In the genomic region with DNA sequence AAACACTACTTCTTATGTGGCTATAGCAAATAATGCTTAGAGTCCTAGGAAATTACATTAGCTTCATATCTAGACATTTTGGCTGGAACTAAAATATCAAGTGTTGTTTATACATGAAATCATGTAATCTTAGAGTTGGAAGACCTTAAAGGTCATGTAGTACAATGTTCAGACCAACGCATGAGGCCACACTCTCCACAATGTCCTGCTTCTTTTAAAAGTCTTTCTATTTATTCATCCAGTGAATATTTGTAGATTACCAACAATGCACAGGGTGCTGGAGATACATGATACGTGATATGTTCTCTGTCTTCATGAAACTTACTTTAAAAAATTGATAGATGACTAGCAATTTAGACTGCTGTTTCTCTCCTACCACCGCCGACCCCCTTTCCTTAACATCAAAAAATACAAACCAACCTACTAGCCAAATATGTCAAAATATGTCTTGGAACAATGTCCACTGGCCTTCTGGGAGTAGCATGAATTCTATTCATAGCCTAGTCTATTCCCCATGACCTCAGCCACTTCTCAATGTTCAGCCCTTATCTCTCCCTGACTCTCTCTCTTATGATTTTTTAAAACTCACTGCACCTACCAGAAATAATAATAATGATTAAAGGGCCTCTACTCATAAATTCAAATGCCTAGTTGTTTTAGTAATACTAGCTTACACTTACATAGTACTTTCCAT, we compare ENCODE assay signal across 27 cellular contexts. TPM values are rescaled to one million over a fixed set of nuclear protein-coding genes. Genes with fewer than 3 reads are reported as not detected.
DNase-seq lines count a peak whose midpoint lies in the region; ATAC-seq, FAIRE-seq and TF ChIP-seq lines count a peak whose summit lies in the region.
"Had no signal": no experiment of that assay in that cellular context is flagged by ENCODE, and none has a peak within 500 bp of the region (broad histone marks: within the 10 kb centered on the region; RNA-seq: fewer than 3 reads in every experiment).

No MANE protein-coding gene starts in this region.

- no peaks in the 10 kb centered on the region for H3K27me3 ChIP-seq in A673 (replicated peaks; ENCODE audit: insufficient read depth, low read depth, low read length, poor library complexity)
- H3K27me3 ChIP-seq in astrocyte (ENCODE audit: insufficient read depth, low read length), result no peaks in the 10 kb centered on the region
- no peaks in the 10 kb centered on the region for H3K27me3 ChIP-seq in sigmoid colon
- H3K27me3 ChIP-seq: adrenal gland, BLaER1, testis had no signal

- FAIRE-seq in astrocyte (lab: Jason Lieb, UNC), result peak; percentile 5
- FAIRE-seq: A204.1, GM12892, GM19239 had no signal

- H3K4me1 ChIP-seq in A673 (ENCODE audit: insufficient read depth, low read length, poor library complexity, severe bottlenecking) (peaks cover 47% of the 10 kb centered on the region), astrocyte (ENCODE audit: insufficient read depth, low read length) (peaks cover 7% of the 10 kb centered on the region), sigmoid colon (peaks cover 0 to 31% (median 13%) of the 10 kb centered on the region in 4 donors)
- H3K4me1 ChIP-seq: adrenal gland, BLaER1 had no signal

- POLR2A ChIA-PET in A673 (lab: Charles Lee; ENCODE audit: low non-redundant PET), result no interaction called here

- H3K27me3 Mint-ChIP-seq in astrocyte (ENCODE audit: low read depth, unreplicated experiment) (no peaks in the 10 kb centered on the region), endothelial cell (ENCODE audit: unreplicated experiment) (peaks cover 3% of the 10 kb centered on the region)

- no peak for TF ChIP-seq POLR2A in sigmoid colon (IDR thresholded peaks at IDR 0.05)

- TF ChIP-seq EP300 in sigmoid colon (IDR thresholded peaks at IDR 0.05), result no peak

- H3K27ac ChIP-seq in A673 (ENCODE audit: low read depth, low read length, poor library complexity, severe bottlenecking) (peak overlapping the region; percentile 58), astrocyte (ENCODE audit: low read depth, low read length) (no peak overlapping the region), sigmoid colon (peak overlapping the region; percentile 22 to 54 (median 38))
- H3K27ac ChIP-seq: adrenal gland, BLaER1, KMS-11 had no signal

- no peak overlapping the region for H3K4me2 ChIP-seq in astrocyte (ENCODE audit: low read length)
- H3K4me2 ChIP-seq: BLaER1, KMS-11 had no signal

- no peaks in the 10 kb centered on the region for H3K79me2 ChIP-seq in astrocyte (ENCODE audit: insufficient read depth, low read length)

- CTCF ChIA-PET in A673 (lab: Charles Lee), result no interaction called here

- no peaks in the 10 kb centered on the region for H3K36me3 Mint-ChIP-seq in astrocyte (ENCODE audit: low read depth, unreplicated experiment)
- H3K36me3 Mint-ChIP-seq in endothelial cell (ENCODE audit: low read depth, unreplicated experiment), result no peaks in the 10 kb centered on the region

- ATAC-seq in left cardiac atrium, result peak; percentile 87 to 89
- ATAC-seq: esophagus mucosa had no signal

- H2AFZ ChIP-seq in astrocyte (ENCODE audit: low read depth, low read length), result no peak overlapping the region

- no peak for DNase-seq in A673 (ENCODE audit: low spot score)
- DNase-seq in astrocyte (ENCODE audit: low read depth), result peak; percentile 43
- no peak for DNase-seq in left cardiac atrium
- DNase-seq in sigmoid colon, result no peak
- no peak for DNase-seq in endothelial cell (ENCODE audit: low spot score)
- DNase-seq in AG08396 (ENCODE audit: low spot score), result no peak
- no peak for DNase-seq in amygdala (lab: John Stamatoyannopoulos, UW)
- DNase-seq in NCI-H748 treated with DMSO at 0.1 percent for 48 hours (lab: John Stamatoyannopoulos, UW), result no peak
- DNase-seq: activated CD4-positive, alpha-beta memory T cell treated with anti-CD3 and anti-CD28 coated beads, Interleukin-2, amount 10 ng/mL, durations not matched to agents 7 days and 5 days; activated CD4-positive, CD25-positive, alpha-beta regulatory T cell; activated gamma-delta T cell treated with Interleukin-2 at 50 U/mL for 16 hours; adrenal gland; Calu3; effector CD4-positive, alpha-beta T cell; kidney glomerular epithelial cell; NCI-H1694 treated with DMSO at 0.1 percent for 48 hours; NCI-H2171 treated with DMSO at 0.1 percent for 48 hours; posterior cingulate gyrus; SHP77; testis had no signal

- peaks cover 16% of the 10 kb centered on the region for H3K4me1 Mint-ChIP-seq in astrocyte (ENCODE audit: low read depth, unreplicated experiment)
- H3K4me1 Mint-ChIP-seq in endothelial cell (ENCODE audit: unreplicated experiment), result peaks cover 3% of the 10 kb centered on the region
- H3K4me1 Mint-ChIP-seq: activated CD4-positive, alpha-beta memory T cell treated with anti-CD3 and anti-CD28 coated beads, Interleukin-2, amount 10 ng/mL, durations not matched to agents 7 days and 5 days had no signal

- H3K4me3 ChIP-seq in A673 (ENCODE audit: low read depth, low read length, poor library complexity, severe bottlenecking), result no peak overlapping the region
- H3K4me3 ChIP-seq in astrocyte (ENCODE audit: insufficient read depth, low read depth, low read length), result no peak overlapping the region
- no peak overlapping the region for H3K4me3 ChIP-seq in sigmoid colon
- H3K4me3 ChIP-seq: adrenal gland, BLaER1, testis had no signal

- no peaks in the 10 kb centered on the region for H4K20me1 ChIP-seq in astrocyte (ENCODE audit: insufficient read depth, low read length)
- H4K20me1 ChIP-seq: BLaER1 had no signal

- H3K36me3 ChIP-seq in A673 (ENCODE audit: insufficient read depth, low read length, poor library complexity, severe bottlenecking) (no peaks in the 10 kb centered on the region), astrocyte (ENCODE audit: insufficient read depth, low read length) (no peaks in the 10 kb centered on the region), sigmoid colon (no peaks in the 10 kb centered on the region)
- H3K36me3 ChIP-seq: adrenal gland, BLaER1 had no signal

- intact Hi-C loops in A673 (cut with micrococcal nuclease; ENCODE audit: unreplicated experiment), result loop anchor here (5.0 to 10.0 kb wide), 2 partner anchors 82 to 145 kb away; no protein-coding TSS in a partner anchor
- intact Hi-C loops in left cardiac atrium (cut with DNase I), result loop anchor here in 1 of 2 donors (10.0 kb wide), 3 partner anchors 55 to 165 kb away; a partner anchor contains a TSS
- intact Hi-C loops in sigmoid colon (cut with DNase I), result loop anchor here (5.0 to 10.0 kb wide), 2 partner anchors 145 to 168 kb away; no protein-coding TSS in a partner anchor

- peak overlapping the region; percentile 3 for H3K27ac Mint-ChIP-seq in astrocyte (ENCODE audit: unreplicated experiment)
- H3K27ac Mint-ChIP-seq in endothelial cell (ENCODE audit: unreplicated experiment), result no peak overlapping the region
- H3K27ac Mint-ChIP-seq: activated CD4-positive, alpha-beta memory T cell treated with anti-CD3 and anti-CD28 coated beads, Interleukin-2, amount 10 ng/mL, durations not matched to agents 7 days and 5 days; nephron had no signal

- WGBS in sigmoid colon, 2 donors, result 89 to 93% methylated on average over 4 of the region's 4 CpGs

- H3K9me3 Mint-ChIP-seq in astrocyte (ENCODE audit: unreplicated experiment), result no peaks in the 10 kb centered on the region
- H3K9me3 Mint-ChIP-seq in endothelial cell (ENCODE audit: unreplicated experiment), result no peaks in the 10 kb centered on the region
- H3K9me3 Mint-ChIP-seq: activated CD4-positive, alpha-beta memory T cell treated with anti-CD3 and anti-CD28 coated beads, Interleukin-2, amount 10 ng/mL, durations not matched to agents 7 days and 5 days had no signal

- H3K9me3 ChIP-seq in A673 (ENCODE audit: low read depth, low read length, poor library complexity, severe bottlenecking) (peaks cover 7% of the 10 kb centered on the region), astrocyte (ENCODE audit: insufficient read depth, low read depth, low read length) (no peaks in the 10 kb centered on the region), sigmoid colon (no peaks in the 10 kb centered on the region)
- H3K9me3 ChIP-seq: adrenal gland, BLaER1, testis had no signal

- no peak overlapping the region for H3K4me3 Mint-ChIP-seq in astrocyte (ENCODE audit: unreplicated experiment)
- no peak overlapping the region for H3K4me3 Mint-ChIP-seq in endothelial cell (ENCODE audit: unreplicated experiment)
- H3K4me3 Mint-ChIP-seq: activated CD4-positive, alpha-beta memory T cell treated with anti-CD3 and anti-CD28 coated beads, Interleukin-2, amount 10 ng/mL, durations not matched to agents 7 days and 5 days; nephron had no signal

- no TSS peak for BruUV-seq in A673 (replicated peaks; lab: Mats Ljungman, UMichigan)

- TF ChIP-seq CTCF in A673 (conservative IDR thresholded peaks at IDR 0.05; ENCODE audit: low read depth, low read length) (no peak), astrocyte (IDR thresholded peaks at IDR 0.05; ENCODE audit: insufficient read depth, low read depth, low read length) (no peak), sigmoid colon (IDR thresholded peaks at IDR 0.05) (no peak), endothelial cell (IDR thresholded peaks at IDR 0.05; ENCODE audit: unreplicated experiment) (no peak)

- no peak overlapping the region for H3K9ac ChIP-seq in astrocyte (ENCODE audit: low read length)
- H3K9ac ChIP-seq: BLaER1, KMS-11 had no signal

RNA-seq across cellular contexts. Expression of a gene that starts 59.5 kb away (rescaled TPM):
- total RNA-seq in A673 (2021) (265 and 286 TPM in 2 replicates), astrocyte (152 and 161 TPM in 2 replicates), left cardiac atrium (100 to 1,000 TPM; 167 to 244 TPM), sigmoid colon (100 to 1,000 TPM in 1 of 4 donors, 10 to 100 TPM in 3; 81.8 to 142 (median 88.6) TPM), endothelial cell (ENCODE audit: unreplicated experiment) (35.5 TPM)
- 10 to 100 TPM in 1 of 3 donors, 1 to 10 TPM in 2; 4.6 to 12.8 (median 7.8) TPM for polyA plus RNA-seq in sigmoid colon
- total RNA-seq: activated CD4-positive, alpha-beta memory T cell treated with anti-CD3 and anti-CD28 coated beads, Interleukin-2, amount 10 ng/mL, durations not matched to agents 7 days and 5 days had no signal
